Comparison of ENCODE assay signal across 28 cellular contexts in the genomic region with DNA sequence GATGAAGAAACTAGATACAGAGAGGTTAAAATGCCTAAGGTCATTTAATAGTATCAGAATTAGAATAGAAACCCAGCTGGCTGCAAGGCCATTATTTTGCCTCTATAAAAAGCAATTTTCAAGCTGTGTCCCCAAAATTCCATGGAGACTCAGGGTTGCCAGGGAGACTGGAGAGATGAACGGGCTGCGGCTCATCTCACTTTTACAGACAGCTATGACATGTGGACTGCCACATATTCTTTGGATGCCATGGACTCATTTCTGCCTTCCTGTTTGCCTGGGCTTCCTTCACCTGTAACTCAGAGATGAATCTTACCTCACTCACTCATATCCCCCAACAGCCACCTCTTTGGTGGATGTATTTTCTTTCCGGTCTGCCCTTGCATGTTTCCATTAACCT.
"Had no signal": no experiment of that assay in that cellular context is flagged by ENCODE, and none has a peak within 500 bp of the region (broad histone marks: within the 10 kb centered on the region; RNA-seq: fewer than 3 reads in every experiment).

No MANE protein-coding gene starts in this region.

- H3K27me3 Mint-ChIP-seq: activated B cell treated with CpG ODN at 0.5 μM for 24 hours; activated CD8-positive, alpha-beta T cell treated with anti-CD3 and anti-CD28 coated beads for 36 hours; activated naive CD8-positive, alpha-beta T cell treated with anti-CD3 and anti-CD28 coated beads, Interleukin-2, amount 10 ng/mL, durations not matched to agents 7 days and 5 days; activated T-helper 17 cell treated with anti-CD3 and anti-CD28 coated beads, Interleukin-2, amount 50 U/mL, for 72 hours; brain; effector memory CD8-positive, alpha-beta T cell; T-helper 17 cell had no signal

- H3K4me1 Mint-ChIP-seq: activated B cell treated with CpG ODN at 0.5 μM for 24 hours; activated naive CD8-positive, alpha-beta T cell treated with anti-CD3 and anti-CD28 coated beads, Interleukin-2, amount 10 ng/mL, durations not matched to agents 7 days and 5 days; activated T-helper 17 cell treated with anti-CD3 and anti-CD28 coated beads, Interleukin-2, amount 50 U/mL, for 72 hours had no signal

- H3K27ac Mint-ChIP-seq: activated B cell treated with CpG ODN at 0.5 μM for 24 hours; activated CD8-positive, alpha-beta T cell treated with anti-CD3 and anti-CD28 coated beads for 36 hours; activated naive CD4-positive, alpha-beta T cell treated with anti-CD3 and anti-CD28 coated beads, Interleukin-2, amount 50 U/mL, for 72 hours; activated naive CD8-positive, alpha-beta T cell treated with anti-CD3 and anti-CD28 coated beads, Interleukin-2, amount 10 ng/mL, durations not matched to agents 7 days and 5 days; activated T-helper 17 cell treated with anti-CD3 and anti-CD28 coated beads, Interleukin-2, amount 50 U/mL, for 72 hours; T-helper 17 cell; T-helper 2 cell treated with Interferon-gamma antibody and Interleukin-4, amounts not matched to agents 5 μg/mL and 100 μg/mL, for 36 hours had no signal

- H3K4me3 Mint-ChIP-seq: activated B cell treated with CpG ODN at 0.5 μM for 24 hours; activated CD8-positive, alpha-beta T cell treated with anti-CD3 and anti-CD28 coated beads for 36 hours; activated naive CD8-positive, alpha-beta T cell treated with anti-CD3 and anti-CD28 coated beads, Interleukin-2, amount 10 ng/mL, durations not matched to agents 7 days and 5 days; activated T-cell treated with anti-CD3 and anti-CD28 coated beads, Interleukin-2, amount 50 U/mL, for 4 hours; activated T-helper 17 cell treated with anti-CD3 and anti-CD28 coated beads, Interleukin-2, amount 50 U/mL, for 72 hours; brain; effector memory CD8-positive, alpha-beta T cell; T-helper 17 cell; T-helper 2 cell treated with Interferon-gamma antibody and Interleukin-4, amounts not matched to agents 5 μg/mL and 100 μg/mL, for 36 hours had no signal

- DNase-seq: activated B cell treated with CpG ODN at 0.5 μM for 24 hours; activated CD4-positive, alpha-beta T cell treated with anti-CD3 and anti-CD28 coated beads for 48 hours; activated CD4-positive, alpha-beta T cell treated with anti-CD3 and anti-CD28 coated beads, Interleukin-2, amount 50 U/mL, for 1 hour; activated CD4-positive, alpha-beta T cell treated with anti-CD3 and anti-CD28 coated beads, Interleukin-2, amount 50 U/mL, for 48 hours; activated CD8-positive, alpha-beta memory T cell treated with anti-CD3 and anti-CD28 coated beads for 24 hours; activated CD8-positive, alpha-beta T cell treated with anti-CD3 and anti-CD28 coated beads for 36 hours; activated effector memory CD4-positive, alpha-beta T cell treated with Interleukin-2 at 50 U/mL for 16 hours; activated gamma-delta T cell treated with Interleukin-2 at 50 U/mL for 16 hours; activated naive CD4-positive, alpha-beta T cell treated with Interleukin-2 at 50 U/mL for 16 hours; activated naive CD8-positive, alpha-beta T cell treated with anti-CD3 and anti-CD28 coated beads, Interleukin-2, amount 10 ng/mL, durations not matched to agents 7 days and 5 days; activated T-cell treated with anti-CD3 and anti-CD28 coated beads, Interleukin-2, amount 50 U/mL, for 4 hours; central memory CD4-positive, alpha-beta T cell; cortex of kidney; dermis blood vessel endothelial cell; effector CD4-positive, alpha-beta T cell; effector memory CD8-positive, alpha-beta T cell; esophagus squamous epithelium; foreskin melanocyte; T-helper 1 cell; T-helper 17 cell; T1000; WERI-Rb-1 had no signal

- ATAC-seq: activated CD4-positive, CD25-positive, alpha-beta regulatory T cell treated with anti-CD3 and anti-CD28 coated beads, Interleukin-2, amount 50 U/mL, for 24 hours; activated CD8-positive, alpha-beta T cell treated with anti-CD3 and anti-CD28 coated beads for 36 hours; activated naive CD4-positive, alpha-beta T cell treated with anti-CD3 and anti-CD28 coated beads, Interleukin-2, amount 50 U/mL, for 72 hours; activated T-cell treated with anti-CD3 and anti-CD28 coated beads, Interleukin-2, amount 50 U/mL, for 4 hours; activated T-helper 17 cell treated with anti-CD3 and anti-CD28 coated beads, Interleukin-2, amount 50 U/mL, for 72 hours; effector memory CD8-positive, alpha-beta T cell; gastroesophageal sphincter; T-helper 17 cell had no signal

- H3K9me3 Mint-ChIP-seq: activated B cell treated with CpG ODN at 0.5 μM for 24 hours; activated CD8-positive, alpha-beta T cell treated with anti-CD3 and anti-CD28 coated beads for 36 hours; activated naive CD4-positive, alpha-beta T cell treated with anti-CD3 and anti-CD28 coated beads, Interleukin-2, amount 50 U/mL, for 72 hours; activated naive CD8-positive, alpha-beta T cell treated with anti-CD3 and anti-CD28 coated beads, Interleukin-2, amount 10 ng/mL, durations not matched to agents 7 days and 5 days; activated T-cell treated with anti-CD3 and anti-CD28 coated beads, Interleukin-2, amount 50 U/mL, for 4 hours; activated T-helper 17 cell treated with anti-CD3 and anti-CD28 coated beads, Interleukin-2, amount 50 U/mL, for 72 hours; brain; effector memory CD8-positive, alpha-beta T cell; T-helper 2 cell treated with Interferon-gamma antibody and Interleukin-4, amounts not matched to agents 5 μg/mL and 100 μg/mL, for 36 hours had no signal
